ENCODE assay signal across 8 cellular contexts in genomic region chr1:244047739-244048565, GRCh38. TPM values are rescaled to one million over a fixed set of nuclear protein-coding genes. Genes with fewer than 3 reads are reported as not detected.
DNase-seq lines count a peak whose midpoint lies in the region; ATAC-seq and TF ChIP-seq lines count a peak whose summit lies in the region.

No MANE protein-coding gene starts in this region.

- peak overlapping the region; percentile 100 for H3K27ac ChIP-seq in thymus (ENCODE audit: low read depth)

- no peaks in the 10 kb centered on the region for H3K27me3 Mint-ChIP-seq in activated naive CD8-positive, alpha-beta T cell treated with anti-CD3 and anti-CD28 coated beads for 36 hours
- no peaks in the 10 kb centered on the region for H3K27me3 Mint-ChIP-seq in osteocyte (ENCODE audit: unreplicated experiment)

- H3K36me3 ChIP-seq in thymus (ENCODE audit: control insufficient read depth, insufficient read depth): no peaks in the 10 kb centered on the region

- peaks cover 9% of the 10 kb centered on the region for H3K4me1 ChIP-seq in thymus (ENCODE audit: control insufficient read depth, insufficient read depth, low read length)

- peak overlapping the region; percentile 90 for H3K4me3 ChIP-seq in thymus (ENCODE audit: low read length)

- H3K36me3 Mint-ChIP-seq in activated naive CD8-positive, alpha-beta T cell treated with anti-CD3 and anti-CD28 coated beads for 36 hours: no peaks in the 10 kb centered on the region
- no peaks in the 10 kb centered on the region for H3K36me3 Mint-ChIP-seq in osteocyte (ENCODE audit: unreplicated experiment)

- H3K9me3 ChIP-seq in thymus (ENCODE audit: control insufficient read depth): no peaks in the 10 kb centered on the region

- intact Hi-C loops in head of caudate nucleus (cut with DNase I): loop anchor here (2.0 to 10.0 kb wide), 3 partner anchors 225 to 703 kb away; no protein-coding TSS in a partner anchor

- peak overlapping the region; percentile 95 for H3K4me3 Mint-ChIP-seq in activated naive CD8-positive, alpha-beta T cell treated with anti-CD3 and anti-CD28 coated beads for 36 hours
- peak overlapping the region; percentile 95 for H3K4me3 Mint-ChIP-seq in osteocyte (ENCODE audit: unreplicated experiment)

- H3K27me3 ChIP-seq in thymus (ENCODE audit: control insufficient read depth, insufficient read depth): no peaks in the 10 kb centered on the region

- peaks cover 30% of the 10 kb centered on the region for H3K4me1 Mint-ChIP-seq in activated naive CD8-positive, alpha-beta T cell treated with anti-CD3 and anti-CD28 coated beads for 36 hours
- H3K4me1 Mint-ChIP-seq in osteocyte (ENCODE audit: unreplicated experiment): peaks cover 29% of the 10 kb centered on the region

- TF ChIP-seq POLR2A in GM10847 (IDR thresholded peaks at IDR 0.05; ENCODE audit: extremely low read depth, insufficient read length): peak; percentile 86

- DNase-seq in NCI-H1105 (lab: John Stamatoyannopoulos, UW) (peak; percentile 92), SKM-1 (lab: John Stamatoyannopoulos, UW; ENCODE audit: unreplicated experiment) (peak; percentile 99), head of caudate nucleus (peak; percentile 93 to 100 (median 99)), osteocyte (ENCODE audit: extremely low spot score, unreplicated experiment) (peak; percentile 99)
- peak; percentile 96 for DNase-seq in activated naive CD8-positive, alpha-beta T cell treated with anti-CD3 and anti-CD28 coated beads for 36 hours

- peak overlapping the region; percentile 97 for H3K27ac Mint-ChIP-seq in activated naive CD8-positive, alpha-beta T cell treated with anti-CD3 and anti-CD28 coated beads for 36 hours
- H3K27ac Mint-ChIP-seq in osteocyte (ENCODE audit: unreplicated experiment): peak overlapping the region; percentile 99

- TF ChIP-seq CTCF in osteocyte (IDR thresholded peaks at IDR 0.05): no peak

- no peaks in the 10 kb centered on the region for H3K9me3 Mint-ChIP-seq in activated naive CD8-positive, alpha-beta T cell treated with anti-CD3 and anti-CD28 coated beads for 36 hours
- H3K9me3 Mint-ChIP-seq in osteocyte (ENCODE audit: unreplicated experiment): no peaks in the 10 kb centered on the region

- ATAC-seq in HG02642 (IDR thresholded peaks at IDR 0.05; ENCODE audit: poor library complexity, unreplicated experiment): peak; percentile 81

- under 1% methylated on average over 81 of the region's 81 CpGs for WGBS in thymus

RNA-seq across cellular contexts. Expression of gene ZBTB18, which starts 3.1 kb away (rescaled TPM):
- 1 to 10 TPM; 5.6 to 5.7 TPM for total RNA-seq in activated naive CD8-positive, alpha-beta T cell treated with anti-CD3 and anti-CD28 coated beads for 36 hours
- total RNA-seq in osteocyte: 23.0 and 24.2 TPM in 2 replicates
- polyA plus RNA-seq in thymus: 47.3 TPM

Comparison
In these comparisons a context has a peak if more than half of its experiments do, and no peak if none do; other contexts are left out.
1. Peak in every context shown above with its lines: DNase-seq, ATAC-seq, H3K4me3 ChIP-seq and H3K27ac ChIP-seq.